Comparison of ENCODE assay signal across 12 cellular contexts in the genomic region with DNA sequence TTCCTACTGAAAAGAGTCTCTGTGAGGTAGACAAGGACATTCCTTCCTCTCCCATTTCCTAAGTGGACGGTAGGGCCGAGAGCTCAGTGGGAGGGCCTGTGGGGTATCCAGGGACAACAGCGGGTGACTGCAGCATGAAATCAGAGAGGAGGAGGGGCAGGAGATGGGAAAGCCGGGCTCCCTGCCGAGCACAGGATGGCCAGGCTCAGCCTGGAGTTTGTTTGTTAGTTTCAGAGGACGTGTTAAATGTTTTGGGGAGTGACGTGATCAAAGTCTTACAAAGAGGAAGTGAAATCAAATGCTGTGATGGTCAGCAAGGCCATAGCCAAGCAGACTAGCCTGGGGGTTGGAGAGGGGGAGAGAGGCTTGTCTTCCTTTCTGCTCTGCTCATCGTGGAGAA.
DNase-seq lines count a peak whose midpoint lies in the region; ATAC-seq, FAIRE-seq and TF ChIP-seq lines count a peak whose summit lies in the region.
"Had no signal": no experiment of that assay in that cellular context is flagged by ENCODE, and none has a peak within 500 bp of the region (broad histone marks: within the 10 kb centered on the region; RNA-seq: fewer than 3 reads in every experiment).

No MANE protein-coding gene starts in this region.

- H3K4me1 ChIP-seq in pancreas: no peaks in the 10 kb centered on the region

- H3K4me3 ChIP-seq in WERI-Rb-1 (ENCODE audit: low read depth, low read length) (no peak overlapping the region), pancreas (no peak overlapping the region)

- H3K27ac ChIP-seq in WERI-Rb-1 (no peak overlapping the region), pancreas (peak overlapping the region in 1 of 4 donors; percentile 22)

- no peak overlapping the region for H3K27ac Mint-ChIP-seq in T-helper 2 cell treated with Interferon-gamma antibody and Interleukin-4, amounts not matched to agents 5 μg/mL and 100 μg/mL, for 36 hours
- H3K27ac Mint-ChIP-seq: CD8-positive, alpha-beta memory T cell; T-helper 1 cell treated with Interleukin-12 subunit alpha and Interleukin-12 subunit beta and Interleukin-4 antibody, amounts not matched to agents 30 μg/mL and 1 μg/mL, for 36 hours had no signal

- no peaks in the 10 kb centered on the region for H3K27me3 Mint-ChIP-seq in T-helper 2 cell treated with Interferon-gamma antibody and Interleukin-4, amounts not matched to agents 5 μg/mL and 100 μg/mL, for 36 hours (ENCODE audit: low read depth)

- no peak for TF ChIP-seq CTCF in WERI-Rb-1 (IDR thresholded peaks at IDR 0.05; ENCODE audit: low read depth, low read length)
- no peak for TF ChIP-seq CTCF in pancreas (IDR thresholded peaks at IDR 0.05)

- H3K9me3 ChIP-seq in WERI-Rb-1 (ENCODE audit: severe bottlenecking): no peaks in the 10 kb centered on the region
- no peaks in the 10 kb centered on the region for H3K9me3 ChIP-seq in pancreas

- no peaks in the 10 kb centered on the region for H3K36me3 Mint-ChIP-seq in T-helper 2 cell treated with Interferon-gamma antibody and Interleukin-4, amounts not matched to agents 5 μg/mL and 100 μg/mL, for 36 hours (ENCODE audit: low read depth)
- H3K36me3 Mint-ChIP-seq: CD8-positive, alpha-beta memory T cell had no signal

- intact Hi-C loops in left cardiac atrium (cut with DNase I) (no loop called here), pancreas (cut with DNase I) (no loop called here)

- H3K27me3 ChIP-seq in WERI-Rb-1 (ENCODE audit: insufficient read depth, low read depth, severe bottlenecking) (no peaks in the 10 kb centered on the region), pancreas (no peaks in the 10 kb centered on the region)

- H3K36me3 ChIP-seq in WERI-Rb-1: no peaks in the 10 kb centered on the region
- no peaks in the 10 kb centered on the region for H3K36me3 ChIP-seq in pancreas

- 52 to 53% methylated on average over 8 of the region's 8 CpGs for WGBS in pancreas, 2 donors

- no peaks in the 10 kb centered on the region for H3K9me3 Mint-ChIP-seq in T-helper 2 cell treated with Interferon-gamma antibody and Interleukin-4, amounts not matched to agents 5 μg/mL and 100 μg/mL, for 36 hours
- H3K9me3 Mint-ChIP-seq: CD8-positive, alpha-beta memory T cell; T-helper 1 cell treated with Interleukin-12 subunit alpha and Interleukin-12 subunit beta and Interleukin-4 antibody, amounts not matched to agents 30 μg/mL and 1 μg/mL, for 36 hours had no signal

- DNase-seq in EL (peak; percentile 81), WERI-Rb-1 (peak; percentile 51), left cardiac atrium (peak; percentile 84), pancreas (peak in 1 of 6 donors; percentile 28), NCI-H774 (lab: John Stamatoyannopoulos, UW) (no peak)
- no peak for DNase-seq in T-helper 2 cell treated with Interferon-gamma antibody and Interleukin-4, amounts not matched to agents 5 μg/mL and 100 μg/mL, for 36 hours (ENCODE audit: low spot score)
- DNase-seq in stimulated activated CD4-positive, alpha-beta T cell treated with anti-CD3 and anti-CD28 coated beads, Interleukin-4, amount 100 ng/mL, for 24 hours: no peak
- DNase-seq: activated gamma-delta T cell treated with Interleukin-2 at 50 U/mL for 16 hours; CD8-positive, alpha-beta memory T cell; NCI-H187 treated with DMSO at 0.1 percent for 48 hours had no signal

- no peak for FAIRE-seq in pancreas (lab: Jason Lieb, UNC)

- H3K4me3 Mint-ChIP-seq in T-helper 2 cell treated with Interferon-gamma antibody and Interleukin-4, amounts not matched to agents 5 μg/mL and 100 μg/mL, for 36 hours: no peak overlapping the region
- H3K4me3 Mint-ChIP-seq: CD8-positive, alpha-beta memory T cell; T-helper 1 cell treated with Interleukin-12 subunit alpha and Interleukin-12 subunit beta and Interleukin-4 antibody, amounts not matched to agents 30 μg/mL and 1 μg/mL, for 36 hours had no signal

- ATAC-seq in left cardiac atrium: peak; percentile 94 to 95
- ATAC-seq in pancreas: peak; percentile 32 to 82 (median 78)
- ATAC-seq in GM19035 (IDR thresholded peaks at IDR 0.05; ENCODE audit: unreplicated experiment): no peak

- H3K4me1 Mint-ChIP-seq in T-helper 2 cell treated with Interferon-gamma antibody and Interleukin-4, amounts not matched to agents 5 μg/mL and 100 μg/mL, for 36 hours (ENCODE audit: low read depth): no peaks in the 10 kb centered on the region
- H3K4me1 Mint-ChIP-seq: CD8-positive, alpha-beta memory T cell had no signal

Comparison
In these comparisons a context has a peak if more than half of its experiments do, and no peak if none do; other contexts are left out.
1. DNase-seq: peak in EL (single experiment), WERI-Rb-1 (single experiment) and left cardiac atrium (single experiment); none in NCI-H774 (single experiment), T-helper 2 cell treated with Interferon-gamma antibody and Interleukin-4, amounts not matched to agents 5 μg/mL and 100 μg/mL, for 36 hours (single experiment) and stimulated activated CD4-positive, alpha-beta T cell treated with anti-CD3 and anti-CD28 coated beads, Interleukin-4, amount 100 ng/mL, for 24 hours (single experiment).